ENCODE assay signal across 8 cellular contexts in the genomic region with DNA sequence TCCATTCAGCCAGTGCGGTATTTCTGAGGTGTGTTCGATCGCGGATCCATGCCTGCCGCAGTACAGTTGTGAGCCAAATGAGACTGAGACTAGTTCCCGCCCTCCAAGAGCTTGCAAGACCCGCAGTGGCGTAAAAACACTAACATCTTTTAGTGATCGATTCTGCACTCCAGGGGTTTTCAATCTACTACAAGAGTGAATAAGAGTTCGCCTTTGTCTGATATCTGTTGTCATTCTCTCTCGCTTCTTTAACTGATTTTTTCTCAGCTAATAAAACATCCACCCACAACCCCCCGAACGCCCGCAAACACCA. TPM values are rescaled to one million over a fixed set of nuclear protein-coding genes. Genes with fewer than 3 reads are reported as not detected.
DNase-seq lines count a peak whose midpoint lies in the region; ATAC-seq and TF ChIP-seq lines count a peak whose summit lies in the region.

No MANE protein-coding gene starts in this region.

- intact Hi-C loops in lower lobe of right lung (cut with DNase I), result no loop called here
- intact Hi-C loops in upper lobe of right lung (cut with DNase I), result no loop called here

- H3K27me3 Mint-ChIP-seq in brain, result peaks cover 8% of the 10 kb centered on the region

- TF ChIP-seq CTCF in DOHH2 (IDR thresholded peaks at IDR 0.05; ENCODE audit: low read depth, low read length, poor library complexity, severe bottlenecking) (no peak), brain (conservative IDR thresholded peaks at IDR 0.05) (no peak), lower lobe of right lung (IDR thresholded peaks at IDR 0.05) (no peak), upper lobe of right lung (IDR thresholded peaks at IDR 0.05) (no peak)

- peaks cover 46% of the 10 kb centered on the region for H3K36me3 Mint-ChIP-seq in brain

- H3K4me1 ChIP-seq in DOHH2 (ENCODE audit: control insufficient read depth, low read length) (peaks cover 67% of the 10 kb centered on the region), lower lobe of right lung (peaks cover 63% of the 10 kb centered on the region), upper lobe of right lung (peaks cover 41% of the 10 kb centered on the region)

- peaks cover 65% of the 10 kb centered on the region for H3K36me3 ChIP-seq in DOHH2 (ENCODE audit: control insufficient read depth, low read length)
- H3K36me3 ChIP-seq in lower lobe of right lung, result peaks cover 36% of the 10 kb centered on the region
- H3K36me3 ChIP-seq in upper lobe of right lung, result peaks cover 37% of the 10 kb centered on the region

- no peaks in the 10 kb centered on the region for H3K9me2 ChIP-seq in DOHH2 (replicated peaks; ENCODE audit: control insufficient read depth, low read length)

- H4K20me1 ChIP-seq in DOHH2 (ENCODE audit: control insufficient read depth, insufficient read depth, low read depth, low read length), result peaks cover 13% of the 10 kb centered on the region

- peak overlapping the region; percentile 100 for H3K4me3 ChIP-seq in DOHH2 (ENCODE audit: low read length)
- peak overlapping the region; percentile 100 for H3K4me3 ChIP-seq in lower lobe of right lung
- H3K4me3 ChIP-seq in upper lobe of right lung, result peak overlapping the region; percentile 88

- peaks cover 59% of the 10 kb centered on the region for H3K79me2 ChIP-seq in DOHH2 (ENCODE audit: control insufficient read depth, low read length)

- DNase-seq in lower lobe of right lung, result no peak
- DNase-seq in upper lobe of right lung, result no peak
- DNase-seq in epidermal melanocyte (ENCODE audit: insufficient read length, low spot score), result no peak

- peaks cover 67% of the 10 kb centered on the region for H3K4me1 Mint-ChIP-seq in brain

- H3K27ac ChIP-seq in DOHH2 (ENCODE audit: low read depth, low read length) (peak overlapping the region; percentile 92), lower lobe of right lung (peak overlapping the region; percentile 99), upper lobe of right lung (peak overlapping the region; percentile 99)

- H3K9me3 Mint-ChIP-seq in brain, result peaks cover 0 to 5% (median 0%) of the 10 kb centered on the region in 5 experiments

- H3K27me3 ChIP-seq in DOHH2 (ENCODE audit: control insufficient read depth, low read length), result no peaks in the 10 kb centered on the region
- H3K27me3 ChIP-seq in lower lobe of right lung (ENCODE audit: low read depth), result no peaks in the 10 kb centered on the region
- no peaks in the 10 kb centered on the region for H3K27me3 ChIP-seq in upper lobe of right lung

- peak overlapping the region; percentile 98 for H3K4me2 ChIP-seq in DOHH2 (ENCODE audit: low read length)

- peak overlapping the region; percentile 86 to 98 (median 88) for H3K4me3 Mint-ChIP-seq in brain

- no peaks in the 10 kb centered on the region for H3K9me3 ChIP-seq in DOHH2 (ENCODE audit: control insufficient read depth, insufficient read depth, low read length)
- H3K9me3 ChIP-seq in lower lobe of right lung, result no peaks in the 10 kb centered on the region
- H3K9me3 ChIP-seq in upper lobe of right lung, result no peaks in the 10 kb centered on the region

- H3F3A ChIP-seq in DOHH2 (ENCODE audit: control insufficient read depth, insufficient read depth), result peaks cover 58% of the 10 kb centered on the region

- H3K27ac Mint-ChIP-seq in brain, result peak overlapping the region; percentile 99 to 100 (median 100)

- ATAC-seq in HG02938 (IDR thresholded peaks at IDR 0.05; ENCODE audit: unreplicated experiment) (peak; percentile 10), lower lobe of right lung (peak in 1 of 2 donors; percentile 1), upper lobe of right lung (no peak), HG03025 (IDR thresholded peaks at IDR 0.05; ENCODE audit: low FRiP score, unreplicated experiment) (no peak), HG02588 (IDR thresholded peaks at IDR 0.05; ENCODE audit: unreplicated experiment) (no peak)

RNA-seq across cellular contexts. Expression of a gene that starts 0.5 kb away (rescaled TPM):
- polyA plus RNA-seq in brain (ENCODE audit: insufficient read depth, low read depth, low replicate concordance), result 2,935 TPM
- 1,465 TPM for total RNA-seq in lower lobe of right lung
- total RNA-seq in upper lobe of right lung, result 1,449 TPM

RNA-seq across cellular contexts. Expression of a gene that starts 2.2 kb away (rescaled TPM):
- 20.8 TPM for polyA plus RNA-seq in brain (ENCODE audit: insufficient read depth, low read depth, low replicate concordance)
- total RNA-seq in lower lobe of right lung, result 21.3 TPM
- total RNA-seq in upper lobe of right lung, result 27.5 TPM

RNA-seq across cellular contexts. Expression of a gene that starts 26.1 kb away (rescaled TPM):
- 19.5 TPM for polyA plus RNA-seq in brain (ENCODE audit: insufficient read depth, low read depth, low replicate concordance)
- total RNA-seq in lower lobe of right lung (0.30 TPM), upper lobe of right lung (0.46 TPM)

RNA-seq across cellular contexts. Expression of a gene that starts 33.7 kb away (rescaled TPM):
- not detected for polyA plus RNA-seq in brain (ENCODE audit: insufficient read depth, low read depth, low replicate concordance)
- total RNA-seq in lower lobe of right lung (not detected), upper lobe of right lung (not detected)

RNA-seq across cellular contexts. Expression of a gene that starts 48.2 kb away (rescaled TPM):
- 15.8 TPM for polyA plus RNA-seq in brain (ENCODE audit: insufficient read depth, low read depth, low replicate concordance)
- total RNA-seq in lower lobe of right lung (19.5 TPM), upper lobe of right lung (14.4 TPM)
